ENCODE assay signal across 10 cellular contexts in the genomic region with DNA sequence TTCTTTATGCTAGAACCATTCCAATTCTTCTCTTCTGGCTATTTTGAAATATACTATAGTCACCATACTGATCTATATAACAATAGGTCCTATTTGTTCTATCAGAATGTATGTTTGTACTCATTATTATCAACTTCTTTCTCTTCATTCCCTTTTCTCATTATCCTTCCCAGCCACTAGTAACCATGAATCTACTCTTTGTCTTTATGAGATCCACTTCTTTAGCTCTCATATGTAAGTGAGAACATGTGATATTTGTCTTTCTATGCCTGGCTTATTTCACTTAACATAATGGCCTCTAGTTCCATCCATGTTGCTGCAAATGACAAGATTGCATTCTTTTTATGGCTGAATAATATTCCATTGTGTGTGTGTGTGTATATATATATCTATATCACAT.
"Had no signal": no experiment of that assay in that cellular context is flagged by ENCODE, and none has a peak within 500 bp of the region (broad histone marks: within the 10 kb centered on the region; RNA-seq: fewer than 3 reads in every experiment).

No MANE protein-coding gene starts in this region.

- FAIRE-seq: HepG2 had no signal

- ATAC-seq: HCT116, HepG2 had no signal

- H3K27ac Mint-ChIP-seq: HFFc6, IgD-negative memory B cell had no signal

- DNase-seq: GM23248, GOT3, H7, HFFc6, KG1 had no signal

- H3K9me3 Mint-ChIP-seq: HFFc6, IgD-negative memory B cell had no signal

- H3K4me3 Mint-ChIP-seq: HFFc6, IgD-negative memory B cell had no signal

- H3K27ac ChIP-seq: GM23248, HL-60 had no signal

- H3K9me3 ChIP-seq: HAP-1 had no signal
